ENCODE assay signal across 19 cellular contexts in the genomic region with DNA sequence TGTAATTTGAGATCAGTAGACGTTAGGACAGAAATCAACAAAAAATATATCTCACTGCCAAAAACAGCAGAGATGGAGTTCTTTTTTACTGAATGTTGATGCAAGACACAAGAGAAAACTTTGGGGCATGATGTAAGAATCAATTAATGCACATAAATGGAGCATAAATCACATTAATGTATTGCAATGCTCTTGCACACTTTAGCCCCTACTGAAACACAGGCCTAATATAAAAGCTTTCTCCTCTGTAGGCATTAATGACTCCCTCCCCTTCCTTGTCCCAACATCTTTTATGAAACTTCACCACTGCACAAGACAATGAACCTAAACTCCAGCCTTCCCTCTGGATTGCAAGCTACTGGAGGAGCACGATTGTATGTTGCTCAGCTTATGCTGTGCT. TPM values are rescaled to one million over a fixed set of nuclear protein-coding genes. Genes with fewer than 3 reads are reported as not detected.
DNase-seq lines count a peak whose midpoint lies in the region; ATAC-seq, FAIRE-seq and TF ChIP-seq lines count a peak whose summit lies in the region.
"Had no signal": no experiment of that assay in that cellular context is flagged by ENCODE, and none has a peak within 500 bp of the region (broad histone marks: within the 10 kb centered on the region; RNA-seq: fewer than 3 reads in every experiment).

No MANE protein-coding gene starts in this region.

- H3K27ac Mint-ChIP-seq in H9: peak overlapping the region; percentile 10 to 65 (median 11); a peak in 3 of 7 replicates
- H3K27ac Mint-ChIP-seq in activated CD4-positive, alpha-beta T cell treated with anti-CD3 and anti-CD28 coated beads, Interleukin-2, amount 10 ng/mL, durations not matched to agents 7 days and 5 days: no peak overlapping the region

- H3K23ac ChIP-seq in H9 (ENCODE audit: insufficient read length, low read depth, low read length): no peak overlapping the region

- H3K9ac ChIP-seq in H9 (ENCODE audit: extremely low read depth, insufficient read length, low read length) (no peak overlapping the region), OCI-LY3 (ENCODE audit: low read length) (0 out of 2 replicates have a peak overlapping the region, but pooled peaks have one; percentile 22), iPS-20b (ENCODE audit: low read depth, low read length) (peak overlapping the region; percentile 2; the same call in 1 of the 2 replicates)

- no peak overlapping the region for H2BK15ac ChIP-seq in H9 (ENCODE audit: low read depth, low read length)

- TF ChIP-seq RAD21 in A549 (conservative IDR thresholded peaks at IDR 0.05 in 1 of 2, IDR thresholded peaks at IDR 0.05 in 1 of 2): no peak

- no peak overlapping the region for H2AK5ac ChIP-seq in H9 (ENCODE audit: insufficient read length, low read length)

- peak; percentile 13 for FAIRE-seq in A549 (lab: Jason Lieb, UNC)
- FAIRE-seq: A204.1, GM12891, HepG2, K562 had no signal

- H3K9me3 ChIP-seq in A549 (no peaks in the 10 kb centered on the region), H9 (ENCODE audit: control insufficient read depth, low read depth, low read length) (no peaks in the 10 kb centered on the region), OCI-LY3 (ENCODE audit: insufficient read depth, low read length) (no peaks in the 10 kb centered on the region), iPS-20b (ENCODE audit: insufficient read depth, low read depth, low read length) (no peaks in the 10 kb centered on the region)
- H3K9me3 ChIP-seq: BE2C had no signal

- no peak overlapping the region for H2BK120ac ChIP-seq in H9 (ENCODE audit: low read depth, low read length, poor library complexity, severe bottlenecking)

- H4K20me1 ChIP-seq in H9 (ENCODE audit: control insufficient read depth, insufficient read depth, insufficient read length) (no peaks in the 10 kb centered on the region), OCI-LY3 (ENCODE audit: insufficient read depth, low read length) (no peaks in the 10 kb centered on the region)

- H2BK20ac ChIP-seq in H9 (ENCODE audit: low read depth, low read length, poor library complexity, severe bottlenecking): no peak overlapping the region

- no peak overlapping the region for H3K4ac ChIP-seq in H9 (ENCODE audit: low read depth, low read length)

- H3K79me1 ChIP-seq in H9 (ENCODE audit: insufficient read depth, low read depth, low read length, poor library complexity, severe bottlenecking): no peaks in the 10 kb centered on the region

- H3K14ac ChIP-seq in H9 (ENCODE audit: insufficient read depth, low read length): no peak overlapping the region

- WGBS in A549 (ENCODE audit: missing lambda C conversion rate): 90% methylated on average over 2 of the region's 2 CpGs
- whole genome bisulfite sequencing in H9 (ENCODE audit: extremely low coverage, insufficient read length, low lambda C conversion rate): no CpG with 5 or more reads among the region's 2 CpGs

- H3K56ac ChIP-seq in H9 (ENCODE audit: insufficient read length, low read depth, low read length): no peak overlapping the region

- no peak overlapping the region for H4K91ac ChIP-seq in H9 (ENCODE audit: insufficient read length, low read depth, low read length)

- no peak overlapping the region for H3K18ac ChIP-seq in H9 (ENCODE audit: insufficient read length, low read depth, low read length)

- POLR2A ChIA-PET in A549 (lab: Yijun Ruan, JAX): no interaction called here
- POLR2A ChIA-PET in activated CD4-positive, alpha-beta T cell treated with anti-CD3 and anti-CD28 coated beads, Interleukin-2, amount 10 ng/mL, durations not matched to agents 7 days and 5 days (lab: Charles Lee): no interaction called here

- no peak for TF ChIP-seq POLR2A in A549 (IDR thresholded peaks at IDR 0.05; ENCODE audit: low read length)

- CTCF ChIA-PET in A549 (lab: Yijun Ruan, JAX): interaction anchor here (0.6 to 1.1 kb wide), 5 partner anchors 16 to 1762 kb away, joined by 3 read pairs; no protein-coding TSS in a partner anchor
- CTCF ChIA-PET in activated CD4-positive, alpha-beta T cell treated with anti-CD3 and anti-CD28 coated beads, Interleukin-2, amount 10 ng/mL, durations not matched to agents 7 days and 5 days (lab: Charles Lee): interaction anchor here (0.5 to 0.7 kb wide), 2 partner anchors 46 to 270 kb away, joined by 3 to 7 read pairs; no protein-coding TSS in a partner anchor

- H2BK5ac ChIP-seq in H9 (ENCODE audit: insufficient read length, low read length): no peak overlapping the region

- no peak overlapping the region for H4K8ac ChIP-seq in H9 (replicated peaks; ENCODE audit: insufficient read length, low read depth, low read length)

- no peak for DNase-seq in A549 (ENCODE audit: low read depth in 1 of 2, low spot score in 1 of 2)
- DNase-seq in H9: no peak
- DNase-seq in HUDEP-2 (lab: John Stamatoyannopoulos, UW; ENCODE audit: unreplicated experiment in 76 of 76): no peak
- no peak for DNase-seq in activated CD4-positive, alpha-beta T cell treated with anti-CD3 and anti-CD28 coated beads, Interleukin-2, amount 10 ng/mL, durations not matched to agents 7 days and 5 days
- DNase-seq in kidney tubule cell (ENCODE audit: low spot score): no peak
- DNase-seq: BE2C, H7, NCI-H1092, NCI-H1436, NCI-H187 treated with DMSO at 0.1 percent for 48 hours, NCI-H226, NCI-H510A treated with DMSO at 0.1 percent for 48 hours, Right ventricle myocardium superior had no signal

- H3K27ac ChIP-seq in A549 (no peak overlapping the region), H9 (ENCODE audit: insufficient read length, low read depth, low read length) (no peak overlapping the region), OCI-LY3 (ENCODE audit: low read length) (peak overlapping the region; percentile 62; the same call in 1 of the 2 replicates), iPS-20b (ENCODE audit: low read length) (no peak overlapping the region)

- ATAC-seq in A549: no peak
- ATAC-seq: HepG2, K562 had no signal

- no peaks in the 10 kb centered on the region for H3K27me3 ChIP-seq in H9 (ENCODE audit: insufficient read depth, low read length)
- H3K27me3 ChIP-seq in OCI-LY3 (ENCODE audit: low read depth, low read length): no peaks in the 10 kb centered on the region
- peaks cover 27% of the 10 kb centered on the region; the same call in 1 of the 2 replicates for H3K27me3 ChIP-seq in iPS-20b (ENCODE audit: insufficient read depth, low read length)
- H3K27me3 ChIP-seq: BE2C had no signal

- no peak overlapping the region for H4K5ac ChIP-seq in H9 (ENCODE audit: insufficient read length, low read depth, low read length)

- H3K4me3 Mint-ChIP-seq in H9: no peak overlapping the region
- H3K4me3 Mint-ChIP-seq in activated CD4-positive, alpha-beta T cell treated with anti-CD3 and anti-CD28 coated beads, Interleukin-2, amount 10 ng/mL, durations not matched to agents 7 days and 5 days: no peak overlapping the region

- H3K9me3 Mint-ChIP-seq in H9: no peaks in the 10 kb centered on the region
- no peaks in the 10 kb centered on the region for H3K9me3 Mint-ChIP-seq in activated CD4-positive, alpha-beta T cell treated with anti-CD3 and anti-CD28 coated beads, Interleukin-2, amount 10 ng/mL, durations not matched to agents 7 days and 5 days

- H3K4me3 ChIP-seq in A549: no peak overlapping the region
- H3K4me3 ChIP-seq in OCI-LY3 (ENCODE audit: low read length): no peak overlapping the region
- no peak overlapping the region for H3K4me3 ChIP-seq in iPS-20b (ENCODE audit: low read length)
- H3K4me3 ChIP-seq: K562 had no signal

- H3K4me1 ChIP-seq in A549: 0 out of 3 replicates have a peak, but pooled peaks cover 7% of the 10 kb centered on the region
- H3K4me1 ChIP-seq in H9 (ENCODE audit: insufficient read depth, low read length): no peaks in the 10 kb centered on the region; the same call in 1 of the 2 replicates
- peaks cover 24% of the 10 kb centered on the region for H3K4me1 ChIP-seq in OCI-LY3 (ENCODE audit: low read length)
- peaks cover 21% of the 10 kb centered on the region; the same call in 1 of the 2 replicates for H3K4me1 ChIP-seq in iPS-20b (ENCODE audit: insufficient read depth, low read length)

- no peaks in the 10 kb centered on the region for H3K79me2 ChIP-seq in H9 (ENCODE audit: insufficient read depth, low read length)
- H3K79me2 ChIP-seq in OCI-LY3 (ENCODE audit: low read length): no peaks in the 10 kb centered on the region

- H3T11ph ChIP-seq in H9 (ENCODE audit: low read length): no peak overlapping the region

- no peak for TF ChIP-seq CTCF in A549 (IDR thresholded peaks at IDR 0.05)
- no peak for TF ChIP-seq CTCF in H9 (conservative IDR thresholded peaks at IDR 0.05)
- TF ChIP-seq CTCF in OCI-LY3 (IDR thresholded peaks at IDR 0.05; ENCODE audit: low read depth, low read length): no peak

- no peaks in the 10 kb centered on the region for H3K23me2 ChIP-seq in H9 (ENCODE audit: insufficient read length, low read depth, low read length, poor library complexity, severe bottlenecking)

- no peak overlapping the region for H3K4me2 ChIP-seq in A549
- no peak overlapping the region for H3K4me2 ChIP-seq in H9 (ENCODE audit: insufficient read depth, insufficient read length, low read length)
- no peak overlapping the region for H3K4me2 ChIP-seq in OCI-LY3 (ENCODE audit: low read length)

- no peak overlapping the region for H2BK12ac ChIP-seq in H9 (ENCODE audit: insufficient read length, low read depth, low read length)

- H3K27me3 Mint-ChIP-seq in H9 (ENCODE audit: low read depth): no peaks in the 10 kb centered on the region
- H3K27me3 Mint-ChIP-seq in activated CD4-positive, alpha-beta T cell treated with anti-CD3 and anti-CD28 coated beads, Interleukin-2, amount 10 ng/mL, durations not matched to agents 7 days and 5 days: no peaks in the 10 kb centered on the region

- H3K36me3 Mint-ChIP-seq in H9 (ENCODE audit: insufficient read depth in 1 of 3, low read depth in 3 of 3): no peaks in the 10 kb centered on the region
- no peaks in the 10 kb centered on the region for H3K36me3 Mint-ChIP-seq in activated CD4-positive, alpha-beta T cell treated with anti-CD3 and anti-CD28 coated beads, Interleukin-2, amount 10 ng/mL, durations not matched to agents 7 days and 5 days (ENCODE audit: low read depth)

- H3K36me3 ChIP-seq in OCI-LY3 (replicated peaks; ENCODE audit: low read depth, low read length) (no peaks in the 10 kb centered on the region), iPS-20b (ENCODE audit: insufficient read depth, low read depth, low read length) (no peaks in the 10 kb centered on the region)

- peaks cover 35 to 40% of the 10 kb centered on the region in 2 experiments for H3K4me1 Mint-ChIP-seq in H9
- H3K4me1 Mint-ChIP-seq in activated CD4-positive, alpha-beta T cell treated with anti-CD3 and anti-CD28 coated beads, Interleukin-2, amount 10 ng/mL, durations not matched to agents 7 days and 5 days: no peaks in the 10 kb centered on the region

- TF ChIP-seq EP300 in A549 (IDR thresholded peaks at IDR 0.05): no peak

- no peak overlapping the region for H2AFZ ChIP-seq in H9 (ENCODE audit: low read length)
- no peak overlapping the region for H2AFZ ChIP-seq in OCI-LY3 (ENCODE audit: low read depth, low read length)

RNA-seq across cellular contexts. Expression of gene CACNA2D1, which starts 58.8 kb away (rescaled TPM):
- polyA plus RNA-seq in A549 (2011; rRNA removed): 32.4 and 32.9 TPM in 2 replicates
- 2.7 and 4.0 TPM in 2 replicates for polyA plus RNA-seq in A549 (2012; cell fraction: cytosol; rRNA removed)
- 2.9 and 4.8 TPM in 2 replicates for polyA plus RNA-seq in A549 (2012; cell fraction: nucleus; rRNA removed)
- 15.2 to 19.7 TPM (median 18.0 TPM) in 3 replicates for polyA plus RNA-seq in A549 (2017; fragmentation: RNase III; extraction: RNeasy Plus Mini Kit Qiagen cat#74134 plus additional on column Dnase treatment)
- polyA minus RNA-seq in A549 (2011; rRNA and poly(A)+ RNA removed): 48.2 and 62.7 TPM in 2 replicates
- 29.9 and 36.2 TPM in 2 replicates for total RNA-seq in H9 (2021)
- not detected for total RNA-seq in activated CD4-positive, alpha-beta T cell treated with anti-CD3 and anti-CD28 coated beads, Interleukin-2, amount 10 ng/mL, durations not matched to agents 7 days and 5 days
- total RNA-seq: HepG2 had no signal
- polyA plus RNA-seq: HepG2, K562 had no signal

Comparison
In these comparisons a context has a peak if more than half of its experiments do, and no peak if none do; other contexts are left out.
1. RNA of gene CACNA2D1, which starts 58.8 kb away (total RNA-seq): 29.9 to 36.2 TPM in H9; not detected in activated CD4-positive, alpha-beta T cell treated with anti-CD3 and anti-CD28 coated beads, Interleukin-2, amount 10 ng/mL, durations not matched to agents 7 days and 5 days; every median in the first group is over 10 times any median in the second.